ENCODE assay signal across 8 cellular contexts in genomic region chr1:57672741-57673140, GRCh38.
"Had no signal": no experiment of that assay in that cellular context is flagged by ENCODE, and none has a peak within 500 bp of the region (broad histone marks: within the 10 kb centered on the region; RNA-seq: fewer than 3 reads in every experiment).

No MANE protein-coding gene starts in this region.

- H3K27ac Mint-ChIP-seq: HFFc6 had no signal

- DNase-seq: GM23248, GOT3, H7, HFFc6, IMR-90 had no signal

- H3K4me1 ChIP-seq: HAP-1 had no signal

- H3K27ac ChIP-seq: GM23248 had no signal

- H3K4me3 ChIP-seq: GM23248, HAP-1 had no signal

- H3K4me3 Mint-ChIP-seq: HFFc6 had no signal

- FAIRE-seq: HTR-8/SVneo had no signal

- ATAC-seq: HCT116 had no signal

- H3K9ac ChIP-seq: GM23248 had no signal

- H3K36me3 ChIP-seq: HAP-1 had no signal
